Comparison of ENCODE assay signal across 8 cellular contexts in the genomic region with DNA sequence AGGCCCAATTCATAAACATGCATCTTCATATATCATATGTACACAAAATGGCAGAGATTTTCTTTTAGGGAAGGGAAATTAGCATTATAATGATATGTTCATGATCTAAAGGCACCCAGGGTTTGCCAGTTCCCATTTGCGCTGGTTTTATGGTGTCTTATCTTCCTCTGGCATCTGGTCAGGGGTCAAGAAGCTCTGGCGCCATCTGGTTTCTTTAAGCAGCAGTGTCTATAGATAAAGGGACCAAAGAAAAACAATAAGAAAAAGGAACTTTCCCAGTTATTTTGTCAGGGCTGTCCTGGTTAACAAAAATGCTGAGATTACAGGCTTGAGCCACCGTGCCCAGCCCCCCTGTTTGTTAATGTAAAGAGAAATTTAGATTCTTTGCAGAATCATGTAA. TPM values are rescaled to one million over a fixed set of nuclear protein-coding genes. Genes with fewer than 3 reads are reported as not detected.
DNase-seq lines count a peak whose midpoint lies in the region; ATAC-seq, FAIRE-seq and TF ChIP-seq lines count a peak whose summit lies in the region.
"Had no signal": no experiment of that assay in that cellular context is flagged by ENCODE, and none has a peak within 500 bp of the region (broad histone marks: within the 10 kb centered on the region; RNA-seq: fewer than 3 reads in every experiment).

No MANE protein-coding gene starts in this region.

- H3K4me1 ChIP-seq in astrocyte (ENCODE audit: insufficient read depth, low read length) (peaks cover 4% of the 10 kb centered on the region), neural progenitor cell (peaks cover 8% of the 10 kb centered on the region), tibial nerve (peaks cover 0 to 16% (median 7%) of the 10 kb centered on the region in 4 donors)

- 16 to 19% methylated on average over 3 of the region's 3 CpGs for WGBS in tibial nerve, 2 donors

- H3F3A ChIP-seq in neural progenitor cell (ENCODE audit: low read depth): peaks cover 13% of the 10 kb centered on the region

- H3K9me3 Mint-ChIP-seq in astrocyte (ENCODE audit: unreplicated experiment) (no peaks in the 10 kb centered on the region), neural progenitor cell (no peaks in the 10 kb centered on the region)

- H3K9me3 ChIP-seq in astrocyte (ENCODE audit: insufficient read depth, low read depth, low read length): no peaks in the 10 kb centered on the region
- no peaks in the 10 kb centered on the region for H3K9me3 ChIP-seq in neural progenitor cell (ENCODE audit: low read depth)
- no peaks in the 10 kb centered on the region for H3K9me3 ChIP-seq in tibial nerve
- H3K9me3 ChIP-seq: MG63 had no signal

- no peaks in the 10 kb centered on the region for H3K36me3 Mint-ChIP-seq in astrocyte (ENCODE audit: low read depth, unreplicated experiment)
- H3K36me3 Mint-ChIP-seq in neural progenitor cell: no peaks in the 10 kb centered on the region

- H3K9ac ChIP-seq in astrocyte (ENCODE audit: low read length) (peak overlapping the region; percentile 9), neural progenitor cell (no peak overlapping the region)

- no peak for TF ChIP-seq EP300 in tibial nerve (IDR thresholded peaks at IDR 0.05)

- peaks cover 8% of the 10 kb centered on the region for H3K4me1 Mint-ChIP-seq in astrocyte (ENCODE audit: low read depth, unreplicated experiment)
- H3K4me1 Mint-ChIP-seq in neural progenitor cell: peaks cover 25% of the 10 kb centered on the region

- TF ChIP-seq CTCF in GM12864 (IDR thresholded peaks at IDR 0.05; ENCODE audit: low read depth, low read length, missing control alignments) (peak; percentile 25), astrocyte (IDR thresholded peaks at IDR 0.05; ENCODE audit: insufficient read depth, low read depth, low read length) (peak; percentile 3), neural progenitor cell (IDR thresholded peaks at IDR 0.05) (peak; percentile 52), tibial nerve (IDR thresholded peaks at IDR 0.05) (peak in 1 of 5 experiments; percentile 6)

- no peak for ATAC-seq in GM18517 (IDR thresholded peaks at IDR 0.05; ENCODE audit: unreplicated experiment)
- ATAC-seq in HG02588 (IDR thresholded peaks at IDR 0.05; ENCODE audit: unreplicated experiment): no peak

- H4K20me1 ChIP-seq in astrocyte (ENCODE audit: insufficient read depth, low read length) (peaks cover 2% of the 10 kb centered on the region), neural progenitor cell (ENCODE audit: low read depth) (peaks cover 6% of the 10 kb centered on the region)

- H3K4me3 Mint-ChIP-seq in astrocyte (ENCODE audit: unreplicated experiment): no peak overlapping the region
- no peak overlapping the region for H3K4me3 Mint-ChIP-seq in neural progenitor cell

- H3K27ac Mint-ChIP-seq in astrocyte (ENCODE audit: unreplicated experiment) (no peak overlapping the region), neural progenitor cell (peak overlapping the region; percentile 39)

- no peak for DNase-seq in GM12864 (ENCODE audit: low read depth)
- peak; percentile 45 for DNase-seq in M059J (ENCODE audit: low read depth)
- DNase-seq in astrocyte (ENCODE audit: low read depth): no peak
- peak; percentile 72 for DNase-seq in neural progenitor cell (ENCODE audit: low spot score)
- DNase-seq in tibial nerve (ENCODE audit: low spot score in 2 of 2): no peak
- DNase-seq: MG63 had no signal

- no peak for FAIRE-seq in astrocyte (lab: Jason Lieb, UNC)

- H3K79me2 ChIP-seq in astrocyte (ENCODE audit: insufficient read depth, low read length) (peaks cover 18% of the 10 kb centered on the region), neural progenitor cell (ENCODE audit: low read depth) (peaks cover 17% of the 10 kb centered on the region)

- no peak for TF ChIP-seq POLR2A in tibial nerve (IDR thresholded peaks at IDR 0.05)

- H3K27me3 Mint-ChIP-seq in astrocyte (ENCODE audit: low read depth, unreplicated experiment) (no peaks in the 10 kb centered on the region), neural progenitor cell (ENCODE audit: insufficient read depth, low read depth) (peaks cover 4% of the 10 kb centered on the region)

- H2AFZ ChIP-seq in astrocyte (ENCODE audit: low read depth, low read length) (peak overlapping the region; percentile 19), neural progenitor cell (replicated peaks) (peak overlapping the region; percentile 84)

- no peak overlapping the region for H3K4me3 ChIP-seq in GM12864 (ENCODE audit: low read depth, low read length)
- H3K4me3 ChIP-seq in astrocyte (ENCODE audit: insufficient read depth, low read depth, low read length): no peak overlapping the region
- no peak overlapping the region for H3K4me3 ChIP-seq in neural progenitor cell
- H3K4me3 ChIP-seq in tibial nerve: no peak overlapping the region
- H3K4me3 ChIP-seq: MG63 had no signal

- peak overlapping the region; percentile 17 for H3K4me2 ChIP-seq in astrocyte (ENCODE audit: low read length)
- no peak overlapping the region for H3K4me2 ChIP-seq in neural progenitor cell

- H3K27ac ChIP-seq in astrocyte (ENCODE audit: low read depth, low read length) (no peak overlapping the region), neural progenitor cell (no peak overlapping the region), tibial nerve (no peak overlapping the region)

- H3K27me3 ChIP-seq in astrocyte (ENCODE audit: insufficient read depth, low read length) (no peaks in the 10 kb centered on the region), neural progenitor cell (no peaks in the 10 kb centered on the region), tibial nerve (no peaks in the 10 kb centered on the region)
- H3K27me3 ChIP-seq: MG63 had no signal

- H3K36me3 ChIP-seq in astrocyte (ENCODE audit: insufficient read depth, low read length): no peaks in the 10 kb centered on the region
- no peaks in the 10 kb centered on the region for H3K36me3 ChIP-seq in neural progenitor cell
- H3K36me3 ChIP-seq in tibial nerve: no peaks in the 10 kb centered on the region
- H3K36me3 ChIP-seq: MG63 had no signal

RNA-seq across cellular contexts. Expression of a gene that starts 3.3 kb away (rescaled TPM):
- 9.0 and 16.5 TPM in 2 replicates for total RNA-seq in M059J (2014; rRNA removed; shearing (Covaris generic))
- total RNA-seq in astrocyte: 24.9 and 25.0 TPM in 2 replicates
- 21.6 and 24.1 TPM in 2 replicates for total RNA-seq in neural progenitor cell (ENCODE audit: low replicate concordance)
- total RNA-seq in tibial nerve: 10 to 100 TPM; 20.3 to 23.4 (median 22.5) TPM

Comparison
In these comparisons a context has a peak if more than half of its experiments do, and no peak if none do; other contexts are left out.
1. DNase-seq: peak in M059J (single experiment) and neural progenitor cell (single experiment); none in GM12864 (single experiment), astrocyte (single experiment) and tibial nerve (0 of 2).